ENCODE assay signal across 2 cellular contexts in genomic region chr15:72271895-72272212, GRCh38.
TF ChIP-seq lines count a peak whose summit lies in the region.

No MANE protein-coding gene starts in this region.

TF ChIP-seq in GM23338, 12 proteins besides CTCF, POLR2A, EP300 and RAD21:
- TF ChIP-seq POLR2AphosphoS5 (IDR thresholded peaks at IDR 0.05; ENCODE audit: low read depth) (no peak), EZH2 (IDR thresholded peaks at IDR 0.05; ENCODE audit: low read depth, unreplicated experiment) (no peak), ZNF114 (CRISPR knock-in tag; IDR thresholded peaks at IDR 0.05) (no peak), STAT1 (IDR thresholded peaks at IDR 0.05; ENCODE audit: unreplicated experiment) (no peak), ZNF462 (CRISPR knock-in tag; IDR thresholded peaks at IDR 0.05) (no peak), NANOG (IDR thresholded peaks at IDR 0.05; ENCODE audit: borderline replicate concordance) (no peak), JUNB (IDR thresholded peaks at IDR 0.05; ENCODE audit: unreplicated experiment) (no peak), CREB1 (CRISPR knock-in tag; IDR thresholded peaks at IDR 0.05; ENCODE audit: low read depth) (no peak), EZH2phosphoT487 (IDR thresholded peaks at IDR 0.05; ENCODE audit: unreplicated experiment) (no peak), ZNF331 (CRISPR knock-in tag; IDR thresholded peaks at IDR 0.05; ENCODE audit: low read depth) (no peak), ETS1 (IDR thresholded peaks at IDR 0.05) (no peak)
- TF ChIP-seq, protein P1, sequence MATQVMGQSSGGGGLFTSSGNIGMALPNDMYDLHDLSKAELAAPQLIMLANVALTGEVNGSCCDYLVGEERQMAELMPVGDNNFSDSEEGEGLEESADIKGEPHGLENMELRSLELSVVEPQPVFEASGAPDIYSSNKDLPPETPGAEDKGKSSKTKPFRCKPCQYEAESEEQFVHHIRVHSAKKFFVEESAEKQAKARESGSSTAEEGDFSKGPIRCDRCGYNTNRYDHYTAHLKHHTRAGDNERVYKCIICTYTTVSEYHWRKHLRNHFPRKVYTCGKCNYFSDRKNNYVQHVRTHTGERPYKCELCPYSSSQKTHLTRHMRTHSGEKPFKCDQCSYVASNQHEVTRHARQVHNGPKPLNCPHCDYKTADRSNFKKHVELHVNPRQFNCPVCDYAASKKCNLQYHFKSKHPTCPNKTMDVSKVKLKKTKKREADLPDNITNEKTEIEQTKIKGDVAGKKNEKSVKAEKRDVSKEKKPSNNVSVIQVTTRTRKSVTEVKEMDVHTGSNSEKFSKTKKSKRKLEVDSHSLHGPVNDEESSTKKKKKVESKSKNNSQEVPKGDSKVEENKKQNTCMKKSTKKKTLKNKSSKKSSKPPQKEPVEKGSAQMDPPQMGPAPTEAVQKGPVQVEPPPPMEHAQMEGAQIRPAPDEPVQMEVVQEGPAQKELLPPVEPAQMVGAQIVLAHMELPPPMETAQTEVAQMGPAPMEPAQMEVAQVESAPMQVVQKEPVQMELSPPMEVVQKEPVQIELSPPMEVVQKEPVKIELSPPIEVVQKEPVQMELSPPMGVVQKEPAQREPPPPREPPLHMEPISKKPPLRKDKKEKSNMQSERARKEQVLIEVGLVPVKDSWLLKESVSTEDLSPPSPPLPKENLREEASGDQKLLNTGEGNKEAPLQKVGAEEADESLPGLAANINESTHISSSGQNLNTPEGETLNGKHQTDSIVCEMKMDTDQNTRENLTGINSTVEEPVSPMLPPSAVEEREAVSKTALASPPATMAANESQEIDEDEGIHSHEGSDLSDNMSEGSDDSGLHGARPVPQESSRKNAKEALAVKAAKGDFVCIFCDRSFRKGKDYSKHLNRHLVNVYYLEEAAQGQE (IDR thresholded peaks at IDR 0.05; ENCODE audit: unreplicated experiment), result no peak

TF ChIP-seq in endothelial cell of umbilical vein, 7 proteins besides CTCF, POLR2A, EP300 and RAD21:
- TF ChIP-seq POLR2AphosphoS5 (IDR thresholded peaks at IDR 0.05; ENCODE audit: insufficient read depth, low read depth, low read length) (no peak), EZH2 (IDR thresholded peaks at IDR 0.05; ENCODE audit: borderline replicate concordance, low read depth, low read length, severe bottlenecking) (no peak), GATA2 (IDR thresholded peaks at IDR 0.05; ENCODE audit: insufficient read depth, insufficient read length, low read depth, low read length) (no peak), FOS (IDR thresholded peaks at IDR 0.05; ENCODE audit: borderline replicate concordance, insufficient read depth, low read length) (no peak), JUN (IDR thresholded peaks at IDR 0.05; ENCODE audit: borderline replicate concordance, insufficient read depth, insufficient read length, low read depth) (no peak), MYC (IDR thresholded peaks at IDR 0.05; ENCODE audit: low read depth, low read length) (no peak)
- TF ChIP-seq, protein P2, sequence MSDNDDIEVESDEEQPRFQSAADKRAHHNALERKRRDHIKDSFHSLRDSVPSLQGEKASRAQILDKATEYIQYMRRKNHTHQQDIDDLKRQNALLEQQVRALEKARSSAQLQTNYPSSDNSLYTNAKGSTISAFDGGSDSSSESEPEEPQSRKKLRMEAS (IDR thresholded peaks at IDR 0.05; ENCODE audit: insufficient read depth, insufficient read length), result no peak
